In the genomic region with DNA sequence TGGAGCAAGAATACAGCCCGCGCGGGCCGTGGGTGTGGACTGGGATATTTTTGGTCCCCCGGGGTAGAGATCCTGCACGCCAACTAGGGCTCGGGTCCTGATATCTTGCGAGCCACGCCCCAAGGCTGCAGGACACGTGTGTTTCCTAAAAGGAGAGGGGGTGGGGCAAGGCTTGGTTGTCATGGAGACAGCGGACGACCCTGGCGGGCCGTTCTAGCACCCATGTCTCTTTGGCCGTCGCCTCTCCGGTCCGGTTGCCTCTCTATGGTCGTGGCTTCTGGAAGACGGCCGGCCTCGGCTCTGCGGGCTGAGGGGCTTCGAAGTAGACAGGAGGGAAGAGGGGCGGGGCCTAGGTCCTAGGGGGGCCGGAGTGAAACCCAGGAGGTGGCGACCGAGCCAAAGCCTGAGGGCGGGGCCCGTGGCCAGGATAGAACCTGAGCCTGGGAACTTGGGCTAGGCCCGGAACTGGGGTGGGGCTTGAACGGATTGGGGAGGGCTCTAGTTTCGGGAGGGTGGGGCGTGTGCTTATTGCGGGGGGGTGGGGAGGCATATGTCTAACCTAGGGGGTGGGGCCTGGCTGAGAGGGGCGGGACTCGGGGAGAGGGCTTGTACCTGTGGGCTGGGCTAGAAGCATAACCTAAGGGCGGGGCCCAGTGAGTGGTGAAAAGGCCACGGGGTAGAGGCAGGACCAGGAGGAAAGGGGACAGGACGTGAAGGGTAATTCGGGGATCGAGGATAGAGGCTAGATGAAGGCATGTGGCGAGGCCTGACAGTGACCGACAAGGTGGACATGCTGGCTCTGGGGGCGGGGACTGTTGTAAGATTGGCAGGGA, we compare ENCODE assay signal across 8 cellular contexts. TPM values are rescaled to one million over a fixed set of nuclear protein-coding genes. Genes with fewer than 3 reads are reported as not detected.
DNase-seq lines count a peak whose midpoint lies in the region; ATAC-seq lines count a peak whose summit lies in the region.

No MANE protein-coding gene starts in this region.

- H3K27me3 ChIP-seq in ACC112 (ENCODE audit: insufficient read depth, low read length) (no peaks in the 10 kb centered on the region), layer of hippocampus (ENCODE audit: control insufficient read depth, insufficient read depth, low read length) (no peaks in the 10 kb centered on the region)

- ATAC-seq in GM18861 (IDR thresholded peaks at IDR 0.05; ENCODE audit: unreplicated experiment) (peak; percentile 21), HG03095 (IDR thresholded peaks at IDR 0.05; ENCODE audit: unreplicated experiment) (peak; percentile 43)

- H2AFZ ChIP-seq in ACC112 (ENCODE audit: low read length, unreplicated experiment) = peak overlapping the region; percentile 94

- no peaks in the 10 kb centered on the region for H3K79me2 ChIP-seq in ACC112 (ENCODE audit: control insufficient read depth, insufficient read depth, low read length, unreplicated experiment)

- DNase-seq in NCI-H446 (lab: John Stamatoyannopoulos, UW) = peak; percentile 97 to 98
- DNase-seq in activated CD4-positive, alpha-beta T cell treated with anti-CD3 and anti-CD28 coated beads for 24 hours (ENCODE audit: low read depth in 2 of 2) = peak; percentile 88
- DNase-seq in cerebellum (ENCODE audit: low spot score) = peak; percentile 95
- DNase-seq in stimulated activated CD4-positive, alpha-beta T cell treated with anti-CD3 and anti-CD28 coated beads, Interleukin-1b, Interleukin-23, amount 100 ng/mL, for 1 hour (ENCODE audit: low read depth in 2 of 2) = peak; percentile 87 to 90

- H3K4me1 ChIP-seq in ACC112 (ENCODE audit: control insufficient read depth, insufficient read depth, low read length, unreplicated experiment) = peaks cover 8% of the 10 kb centered on the region

- no peaks in the 10 kb centered on the region for H3K36me3 ChIP-seq in ACC112 (ENCODE audit: insufficient read depth, low read length)

- peak overlapping the region; percentile 52 for H3K27ac ChIP-seq in ACC112 (ENCODE audit: low read depth, low read length)
- H3K27ac ChIP-seq in layer of hippocampus (ENCODE audit: low read depth, low read length) = peak overlapping the region; percentile 96

- peak overlapping the region; percentile 87 for H3K4me3 ChIP-seq in ACC112 (ENCODE audit: low read depth, low read length)

RNA-seq across cellular contexts. Expression of gene SLC27A1, which starts 0.7 kb away (rescaled TPM):
- 23.0 TPM for total RNA-seq in cerebellum

RNA-seq across cellular contexts. Expression of gene NXNL1, which starts 8.9 kb away (rescaled TPM):
- not detected for total RNA-seq in cerebellum

RNA-seq across cellular contexts. Expression of gene TMEM221, which starts 21.1 kb away (rescaled TPM):
- 0.45 TPM for total RNA-seq in cerebellum

RNA-seq across cellular contexts. Expression of gene PGLS, which starts 41.9 kb away (rescaled TPM):
- total RNA-seq in cerebellum = 31.0 TPM

RNA-seq across cellular contexts. Expression of gene MVB12A, which starts 49.7 kb away (rescaled TPM):
- 14.1 TPM for total RNA-seq in cerebellum

Comparison
In these comparisons a context has a peak if more than half of its experiments do, and no peak if none do; other contexts are left out.
1. Peak in every context shown above with its lines: DNase-seq, ATAC-seq, H3K4me3 ChIP-seq and H3K27ac ChIP-seq.